In the genomic region with DNA sequence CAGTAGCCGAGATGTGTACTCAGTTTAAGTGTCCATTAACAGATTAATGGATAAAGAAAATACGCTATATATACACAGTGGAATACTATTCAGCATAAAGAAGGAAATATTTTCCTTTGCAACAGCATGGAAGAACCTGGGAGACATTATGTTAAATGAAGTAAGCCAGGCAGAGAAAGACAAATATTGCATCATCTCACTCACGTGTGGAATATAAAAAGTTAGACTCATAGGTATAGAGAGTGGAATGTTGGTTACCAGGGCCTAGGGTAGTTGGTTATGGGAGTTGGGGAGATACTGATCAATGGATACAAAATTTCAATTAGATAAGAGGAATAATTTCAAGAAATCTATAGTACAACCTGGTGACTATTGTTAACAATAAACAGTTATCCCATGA, we compare ENCODE assay signal across 27 cellular contexts.
A peak's percentile ranks its signal among the peaks of the same experiment; 100 is the strongest.
DNase-seq lines count a peak whose midpoint lies in the region; ATAC-seq, FAIRE-seq and TF ChIP-seq lines count a peak whose summit lies in the region.
"Had no signal": no experiment of that assay in that cellular context is flagged by ENCODE, and none has a peak within 500 bp of the region (broad histone marks: within the 10 kb centered on the region; RNA-seq: fewer than 3 reads in every experiment).

No MANE protein-coding gene starts in this region.

- H3K23ac ChIP-seq in IMR-90 (ENCODE audit: low read depth, low read length), result no peak overlapping the region

- H2BK5ac ChIP-seq in IMR-90 (ENCODE audit: low read depth, low read length, poor library complexity, severe bottlenecking), result no peak overlapping the region

- no CpG with 5 or more reads among the region's 3 CpGs for WGBS in IMR-90 (ENCODE audit: extremely low coverage in 2 of 2, insufficient read length in 1 of 2), 2 experiments

- DNase-seq in DMS53 (lab: John Stamatoyannopoulos, UW), result peak; percentile 54
- peak; percentile 9 for DNase-seq in DMS53 treated with DMSO at 0.1 percent for 48 hours (lab: John Stamatoyannopoulos, UW; ENCODE audit: unreplicated experiment)
- no peak for DNase-seq in IMR-90
- DNase-seq in epithelial cell of esophagus (ENCODE audit: low read depth), result peak; percentile 15
- DNase-seq in stimulated activated effector memory CD8-positive, alpha-beta T cell treated with anti-CD3 and anti-CD28 coated beads, Interleukin-12 subunit alpha, Interleukin-12 subunit beta, amount 100 ng/mL, for 72 hours (ENCODE audit: low spot score in 2 of 2), result no peak
- DNase-seq in RCC 7860 (ENCODE audit: low spot score), result no peak
- DNase-seq: 8988T; ACHN; BE2C; C1 segment of cervical spinal cord; CD4-positive, alpha-beta memory T cell; CD4-positive, CD25-positive, alpha-beta regulatory T cell; CD8-positive, alpha-beta memory T cell; COR-L47; DMS 273 treated with DMSO at 0.1 percent for 48 hours; DMS153; DMS79; DND-41; EL; GDM1 had no signal

- H4K20me1 ChIP-seq in IMR-90 (ENCODE audit: insufficient read depth, low read length), result no peaks in the 10 kb centered on the region
- H4K20me1 ChIP-seq: BLaER1 had no signal

- H3K4me3 ChIP-seq in IMR-90 (ENCODE audit: insufficient read depth, low read depth, low read length), result no peak overlapping the region
- no peak overlapping the region for H3K4me3 ChIP-seq in epithelial cell of esophagus (ENCODE audit: low read length)
- H3K4me3 ChIP-seq: BLaER1, GM12878 had no signal

- H3K4me3 Mint-ChIP-seq in stimulated activated effector memory CD8-positive, alpha-beta T cell treated with anti-CD3 and anti-CD28 coated beads, Interleukin-12 subunit alpha, Interleukin-12 subunit beta, amount 100 ng/mL, for 72 hours, result no peak overlapping the region
- H3K4me3 Mint-ChIP-seq: CD14-positive monocyte; CD4-positive, CD25-positive, alpha-beta regulatory T cell; CD8-positive, alpha-beta memory T cell had no signal

- H3K9ac ChIP-seq in IMR-90 (ENCODE audit: low read depth, low read length), result no peak overlapping the region
- H3K9ac ChIP-seq: BLaER1 had no signal

- H3K79me1 ChIP-seq in IMR-90 (ENCODE audit: low read depth in 1 of 2, low read length in 2 of 2), result no peaks in the 10 kb centered on the region

- no peak overlapping the region for H2AK9ac ChIP-seq in IMR-90 (replicated peaks; ENCODE audit: low read depth, low read length, poor library complexity)

- H3K9me3 ChIP-seq in IMR-90 (ENCODE audit: control insufficient read depth, insufficient read depth, low read length), result 0 out of 2 replicates have a peak, but pooled peaks cover 2% of the 10 kb centered on the region
- H3K9me3 ChIP-seq: BE2C had no signal

- H3K9me3 Mint-ChIP-seq in stimulated activated effector memory CD8-positive, alpha-beta T cell treated with anti-CD3 and anti-CD28 coated beads, Interleukin-12 subunit alpha, Interleukin-12 subunit beta, amount 100 ng/mL, for 72 hours, result peaks cover 19% of the 10 kb centered on the region

- no TSS peak for BruUV-seq in IMR-90 (replicated peaks; lab: Mats Ljungman, UMichigan)

- in situ Hi-C loops in IMR-90 (cut with MboI; ENCODE audit: low sequenced_read_pairs), result no loop called here

- no peaks in the 10 kb centered on the region for H3K4me1 Mint-ChIP-seq in stimulated activated effector memory CD8-positive, alpha-beta T cell treated with anti-CD3 and anti-CD28 coated beads, Interleukin-12 subunit alpha, Interleukin-12 subunit beta, amount 100 ng/mL, for 72 hours
- H3K4me1 Mint-ChIP-seq: CD14-positive monocyte; CD4-positive, alpha-beta memory T cell; CD4-positive, CD25-positive, alpha-beta regulatory T cell; CD8-positive, alpha-beta memory T cell had no signal

- H3K27ac Mint-ChIP-seq in stimulated activated effector memory CD8-positive, alpha-beta T cell treated with anti-CD3 and anti-CD28 coated beads, Interleukin-12 subunit alpha, Interleukin-12 subunit beta, amount 100 ng/mL, for 72 hours, result no peak overlapping the region
- H3K27ac Mint-ChIP-seq: CD14-positive monocyte; CD4-positive, alpha-beta memory T cell; CD4-positive, CD25-positive, alpha-beta regulatory T cell; CD8-positive, alpha-beta memory T cell had no signal

- no peak overlapping the region for H2AFZ ChIP-seq in IMR-90 (replicated peaks; ENCODE audit: low read length, poor library complexity)

- TF ChIP-seq CTCF in IMR-90 (conservative IDR thresholded peaks at IDR 0.05; ENCODE audit: low read depth, low read length) (no peak), epithelial cell of esophagus (IDR thresholded peaks at IDR 0.05; ENCODE audit: insufficient read depth, low read depth, low read length, missing control alignments) (no peak)

- no peak overlapping the region for H2BK20ac ChIP-seq in IMR-90 (ENCODE audit: low read depth, low read length)

- H3K27me3 ChIP-seq in IMR-90 (ENCODE audit: control insufficient read depth, insufficient read depth, low read length), result no peaks in the 10 kb centered on the region
- H3K27me3 ChIP-seq: BE2C, BLaER1 had no signal

- H3K56ac ChIP-seq in IMR-90 (ENCODE audit: extremely low read depth, insufficient read depth, low read length), result no peak overlapping the region

- no peaks in the 10 kb centered on the region for H3K9me1 ChIP-seq in IMR-90 (ENCODE audit: insufficient read depth, low read length)

- H3K14ac ChIP-seq in IMR-90 (replicated peaks; ENCODE audit: low read depth, low read length), result no peak overlapping the region

- dilution Hi-C loops in IMR-90 (cut with HindIII; ENCODE audit: low sequenced_read_pairs, unreplicated experiment), result no loop called here

- no peak overlapping the region for H3K4ac ChIP-seq in IMR-90 (ENCODE audit: low read depth, low read length)

- no peak overlapping the region for H2BK120ac ChIP-seq in IMR-90 (ENCODE audit: low read depth, low read length)

- no peak overlapping the region for H4K8ac ChIP-seq in IMR-90 (ENCODE audit: low read depth in 2 of 2, low read length in 2 of 2)

- H3K4me2 ChIP-seq in IMR-90 (ENCODE audit: low read depth, low read length), result no peak overlapping the region
- H3K4me2 ChIP-seq: BLaER1 had no signal

- H2AK5ac ChIP-seq in IMR-90 (ENCODE audit: low read depth, low read length), result no peak overlapping the region

- intact Hi-C loops in IMR-90 (cut with micrococcal nuclease), result no loop called here

- no peak overlapping the region for H3K18ac ChIP-seq in IMR-90 (ENCODE audit: low read depth, low read length)

- H3K36me3 ChIP-seq in IMR-90 (ENCODE audit: control insufficient read depth, insufficient read depth, low read length), result no peaks in the 10 kb centered on the region
- H3K36me3 ChIP-seq: BE2C, BLaER1 had no signal

- no peak overlapping the region for H4K91ac ChIP-seq in IMR-90 (ENCODE audit: insufficient read depth, low read depth, low read length)

- H4K5ac ChIP-seq in IMR-90 (ENCODE audit: low read depth, low read length), result no peak overlapping the region

- no peak for FAIRE-seq in RCC 7860 (lab: Jason Lieb, UNC)
- FAIRE-seq: A204.1, GM12878, GM12892, GM18507 had no signal

- CTCF ChIA-PET in IMR-90 (lab: Yijun Ruan, JAX), result interaction anchor here (0.6 kb wide), 1 partner anchor 236 kb away, joined by 3 read pairs; no protein-coding TSS in a partner anchor

- TF ChIP-seq POLR2A in IMR-90 (IDR thresholded peaks at IDR 0.05; ENCODE audit: low read depth, low read length), result no peak

- ATAC-seq in IMR-90 (ENCODE audit: low read depth) (no peak), HG02571 (IDR thresholded peaks at IDR 0.05; ENCODE audit: unreplicated experiment) (no peak)
- ATAC-seq in stimulated activated effector memory CD8-positive, alpha-beta T cell treated with anti-CD3 and anti-CD28 coated beads, Interleukin-12 subunit alpha, Interleukin-12 subunit beta, amount 100 ng/mL, for 72 hours, result no peak
- ATAC-seq: GM12878 had no signal

- no peaks in the 10 kb centered on the region for H3K4me1 ChIP-seq in IMR-90 (ENCODE audit: control insufficient read depth, insufficient read depth, low read length)
- H3K4me1 ChIP-seq: BE2C, BLaER1 had no signal

- POLR2A ChIA-PET in IMR-90 (lab: Charles Lee; ENCODE audit: unreplicated experiment), result no interaction called here

- no peak overlapping the region for H3K27ac ChIP-seq in IMR-90 (ENCODE audit: insufficient read depth, low read length)
- H3K27ac ChIP-seq: BLaER1 had no signal

- no peaks in the 10 kb centered on the region for H3K36me3 Mint-ChIP-seq in stimulated activated effector memory CD8-positive, alpha-beta T cell treated with anti-CD3 and anti-CD28 coated beads, Interleukin-12 subunit alpha, Interleukin-12 subunit beta, amount 100 ng/mL, for 72 hours
- H3K36me3 Mint-ChIP-seq: CD14-positive monocyte; CD4-positive, alpha-beta memory T cell; CD4-positive, CD25-positive, alpha-beta regulatory T cell had no signal

- no peak for TF ChIP-seq RAD21 in IMR-90 (IDR thresholded peaks at IDR 0.05; ENCODE audit: low read length)

- no peak overlapping the region for H2BK15ac ChIP-seq in IMR-90 (ENCODE audit: low read depth, low read length)

TF ChIP-seq in IMR-90, 13 proteins besides CTCF, POLR2A, EP300 and RAD21:
- TF ChIP-seq CHD1 (IDR thresholded peaks at IDR 0.05; ENCODE audit: low read depth, low read length) (no peak), CEBPB (IDR thresholded peaks at IDR 0.05; ENCODE audit: low read depth, low read length) (peak; percentile 68), RCOR1 (IDR thresholded peaks at IDR 0.05; ENCODE audit: insufficient replicate concordance, low read length) (no peak)
- TF ChIP-seq, protein P1, sequence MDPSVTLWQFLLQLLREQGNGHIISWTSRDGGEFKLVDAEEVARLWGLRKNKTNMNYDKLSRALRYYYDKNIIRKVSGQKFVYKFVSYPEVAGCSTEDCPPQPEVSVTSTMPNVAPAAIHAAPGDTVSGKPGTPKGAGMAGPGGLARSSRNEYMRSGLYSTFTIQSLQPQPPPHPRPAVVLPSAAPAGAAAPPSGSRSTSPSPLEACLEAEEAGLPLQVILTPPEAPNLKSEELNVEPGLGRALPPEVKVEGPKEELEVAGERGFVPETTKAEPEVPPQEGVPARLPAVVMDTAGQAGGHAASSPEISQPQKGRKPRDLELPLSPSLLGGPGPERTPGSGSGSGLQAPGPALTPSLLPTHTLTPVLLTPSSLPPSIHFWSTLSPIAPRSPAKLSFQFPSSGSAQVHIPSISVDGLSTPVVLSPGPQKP (IDR thresholded peaks at IDR 0.05; ENCODE audit: borderline replicate concordance, low read depth, low read length), result no peak

Comparison
In these comparisons a context has a peak if more than half of its experiments do, and no peak if none do; other contexts are left out.
1. DNase-seq: peak in DMS53 (single experiment), DMS53 treated with DMSO at 0.1 percent for 48 hours (single experiment) and epithelial cell of esophagus (single experiment); none in IMR-90 (single experiment), stimulated activated effector memory CD8-positive, alpha-beta T cell treated with anti-CD3 and anti-CD28 coated beads, Interleukin-12 subunit alpha, Interleukin-12 subunit beta, amount 100 ng/mL, for 72 hours (0 of 2) and RCC 7860 (single experiment).